In genomic region chr12:57590536-57590891, GRCh38 we compare ENCODE assay signal across 8 cellular contexts. TPM values are rescaled to one million over a fixed set of nuclear protein-coding genes. Genes with fewer than 3 reads are reported as not detected.
DNase-seq lines count a peak whose midpoint lies in the region; ATAC-seq, FAIRE-seq and TF ChIP-seq lines count a peak whose summit lies in the region.

No MANE protein-coding gene starts in this region.

- H4K20me1 ChIP-seq in astrocyte (ENCODE audit: insufficient read depth, low read length): peaks cover 16% of the 10 kb centered on the region

- peak overlapping the region; percentile 71 for H3K9ac ChIP-seq in astrocyte (ENCODE audit: low read length)

- no peak for FAIRE-seq in astrocyte (lab: Jason Lieb, UNC)

- H3K4me2 ChIP-seq in astrocyte (ENCODE audit: low read length): peak overlapping the region; percentile 96

- H3K79me2 ChIP-seq in astrocyte (ENCODE audit: insufficient read depth, low read length): peaks cover 4% of the 10 kb centered on the region

- TF ChIP-seq POLR2A in uterus (IDR thresholded peaks at IDR 0.05): no peak

- TF ChIP-seq CTCF in left ventricle myocardium inferior (IDR thresholded peaks at IDR 0.05; ENCODE audit: borderline replicate concordance) (no peak), astrocyte (IDR thresholded peaks at IDR 0.05; ENCODE audit: insufficient read depth, low read depth, low read length) (no peak), lower lobe of right lung (IDR thresholded peaks at IDR 0.05) (no peak), uterus (IDR thresholded peaks at IDR 0.05) (no peak)

- H3K27me3 ChIP-seq in left ventricle myocardium inferior (ENCODE audit: low read depth) (peaks cover 29% of the 10 kb centered on the region), astrocyte (ENCODE audit: insufficient read depth, low read length) (no peaks in the 10 kb centered on the region), lower lobe of right lung (ENCODE audit: low read depth) (peaks cover 5% of the 10 kb centered on the region), uterus (no peaks in the 10 kb centered on the region)

- intact Hi-C loops in left ventricle myocardium inferior (cut with micrococcal nuclease): no loop called here
- intact Hi-C loops in left cardiac atrium (cut with DNase I): no loop called here
- intact Hi-C loops in lower lobe of right lung (cut with DNase I): no loop called here
- intact Hi-C loops in uterus (cut with DNase I; ENCODE audit: low total_unique reads): no loop called here

- DNase-seq in left ventricle myocardium inferior: no peak
- DNase-seq in left cardiac atrium: no peak
- no peak for DNase-seq in astrocyte (ENCODE audit: low read depth)
- DNase-seq in lower lobe of right lung: no peak
- no peak for DNase-seq in uterus
- no peak for DNase-seq in NCI-H2107 treated with DMSO at 0.1 percent for 48 hours (lab: John Stamatoyannopoulos, UW; ENCODE audit: unreplicated experiment)
- no peak for DNase-seq in inferior parietal cortex (ENCODE audit: extremely low spot score)

- H3K27ac ChIP-seq in left ventricle myocardium inferior (replicated peaks) (peak overlapping the region; percentile 82), astrocyte (ENCODE audit: low read depth, low read length) (no peak overlapping the region), lower lobe of right lung (peak overlapping the region; percentile 80), uterus (peak overlapping the region; percentile 62 to 77)

- no peaks in the 10 kb centered on the region for H3K27me3 Mint-ChIP-seq in astrocyte (ENCODE audit: low read depth, unreplicated experiment)

- peak overlapping the region; percentile 38 for H3K27ac Mint-ChIP-seq in astrocyte (ENCODE audit: unreplicated experiment)

- peaks cover 10% of the 10 kb centered on the region for H3K36me3 Mint-ChIP-seq in astrocyte (ENCODE audit: low read depth, unreplicated experiment)

- H2AFZ ChIP-seq in astrocyte (ENCODE audit: low read depth, low read length): peak overlapping the region; percentile 94

- H3K4me1 ChIP-seq in left ventricle myocardium inferior (peaks cover 26% of the 10 kb centered on the region), astrocyte (ENCODE audit: insufficient read depth, low read length) (peaks cover 16% of the 10 kb centered on the region), lower lobe of right lung (peaks cover 26% of the 10 kb centered on the region), uterus (no peaks in the 10 kb centered on the region)

- peak overlapping the region; percentile 88 for H3K4me3 ChIP-seq in left ventricle myocardium inferior
- H3K4me3 ChIP-seq in astrocyte (ENCODE audit: insufficient read depth, low read depth, low read length): peak overlapping the region; percentile 71
- peak overlapping the region; percentile 89 for H3K4me3 ChIP-seq in lower lobe of right lung
- H3K4me3 ChIP-seq in uterus: peak overlapping the region; percentile 64 to 81

- ATAC-seq in left cardiac atrium: no peak
- no peak for ATAC-seq in lower lobe of right lung
- ATAC-seq in HG03025 (IDR thresholded peaks at IDR 0.05; ENCODE audit: low FRiP score, unreplicated experiment): no peak

- H3K9me3 ChIP-seq in left ventricle myocardium inferior (replicated peaks) (no peaks in the 10 kb centered on the region), astrocyte (ENCODE audit: insufficient read depth, low read depth, low read length) (no peaks in the 10 kb centered on the region), lower lobe of right lung (no peaks in the 10 kb centered on the region), uterus (no peaks in the 10 kb centered on the region)

- H3K36me3 ChIP-seq in left ventricle myocardium inferior (peaks cover 11% of the 10 kb centered on the region), astrocyte (ENCODE audit: insufficient read depth, low read length) (no peaks in the 10 kb centered on the region), lower lobe of right lung (peaks cover 14% of the 10 kb centered on the region), uterus (no peaks in the 10 kb centered on the region)

- peaks cover 12% of the 10 kb centered on the region for H3K4me1 Mint-ChIP-seq in astrocyte (ENCODE audit: low read depth, unreplicated experiment)

- no peaks in the 10 kb centered on the region for H3K9me3 Mint-ChIP-seq in astrocyte (ENCODE audit: unreplicated experiment)

- peak overlapping the region; percentile 96 for H3K4me3 Mint-ChIP-seq in astrocyte (ENCODE audit: unreplicated experiment)

RNA-seq across cellular contexts. Expression of gene PIP4K2C, which starts 0.5 kb away (rescaled TPM):
- total RNA-seq in left ventricle myocardium inferior (12.3 TPM), left cardiac atrium (10 to 100 TPM; 15.3 to 16.1 TPM), astrocyte (43.3 and 43.6 TPM in 2 replicates), lower lobe of right lung (28.6 TPM), uterus (10 to 100 TPM in 3 of 4 donors, 1 to 10 TPM in 1; 2.6 to 29.3 (median 18.8) TPM)

RNA-seq across cellular contexts. Expression of gene DTX3, which starts 14.1 kb away (rescaled TPM):
- total RNA-seq in left ventricle myocardium inferior (22.3 TPM), left cardiac atrium (10 to 100 TPM; 24.5 to 25.3 TPM), astrocyte (18.3 and 20.8 TPM in 2 replicates), lower lobe of right lung (21.4 TPM), uterus (10 to 100 TPM; 17.6 to 82.5 (median 40.9) TPM)

RNA-seq across cellular contexts. Expression of gene ARHGEF25, which starts 20.7 kb away (rescaled TPM):
- total RNA-seq in left ventricle myocardium inferior: 9.7 TPM
- total RNA-seq in left cardiac atrium: 10 to 100 TPM; 13.7 to 17.3 TPM
- total RNA-seq in astrocyte: 16.8 and 24.5 TPM in 2 replicates
- 11.5 TPM for total RNA-seq in lower lobe of right lung
- 100 to 1,000 TPM in 1 of 4 donors, 10 to 100 TPM in 3; 52.9 to 205 (median 85.6) TPM for total RNA-seq in uterus

RNA-seq across cellular contexts. Expression of gene KIF5A, which starts 40.7 kb away (rescaled TPM):
- total RNA-seq in left ventricle myocardium inferior (0.08 TPM), left cardiac atrium (under 1 TPM; 0.10 to 0.18 TPM), astrocyte (7.2 and 8.6 TPM in 2 replicates), lower lobe of right lung (0.09 TPM), uterus (1 to 10 TPM in 3 of 4 donors, under 1 TPM in 1; 0.59 to 5.1 (median 1.9) TPM)

RNA-seq across cellular contexts. Expression of gene B4GALNT1, which starts 42.5 kb away (rescaled TPM):
- total RNA-seq in left ventricle myocardium inferior: 4.7 TPM
- total RNA-seq in left cardiac atrium: 1 to 10 TPM; 2.4 to 3.3 TPM
- total RNA-seq in astrocyte: 2.5 and 2.6 TPM in 2 replicates
- total RNA-seq in lower lobe of right lung: 0.89 TPM
- total RNA-seq in uterus: 10 to 100 TPM in 1 of 4 donors, 1 to 10 TPM in 3; 2.9 to 14.1 (median 3.9) TPM
